9 cellular contexts compared by ENCODE assay signal in the genomic region with DNA sequence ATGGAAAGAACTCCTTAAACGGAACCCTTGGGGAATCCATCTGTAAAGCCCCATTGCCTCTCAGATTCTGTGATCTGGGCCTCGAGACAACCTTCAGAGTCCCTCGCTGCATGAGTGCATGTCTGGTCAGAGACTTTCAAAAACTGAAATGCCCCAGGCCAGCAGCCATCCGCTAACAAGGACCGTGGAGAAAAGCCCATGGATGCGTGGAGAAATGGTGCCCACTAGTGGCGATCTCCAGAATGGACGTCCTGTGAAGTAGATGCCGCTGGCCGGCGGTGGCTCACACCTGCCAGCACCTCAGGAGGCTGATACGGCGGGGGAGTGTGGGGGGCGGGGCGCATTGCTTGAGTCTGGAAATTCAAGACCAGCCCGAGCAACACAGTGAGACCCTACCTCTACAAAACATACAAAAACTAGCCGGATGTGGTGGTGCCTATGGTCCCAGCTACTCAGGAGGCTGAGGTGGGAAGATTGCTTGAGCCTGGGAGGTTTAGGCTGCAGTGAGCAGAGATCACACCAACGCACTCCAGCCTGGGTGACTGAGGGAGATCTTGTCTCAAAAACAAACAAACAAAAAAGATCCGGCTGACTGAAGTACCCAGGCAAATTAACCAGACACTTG. TPM values are rescaled to one million over a fixed set of nuclear protein-coding genes. Genes with fewer than 3 reads are reported as not detected.
DNase-seq lines count a peak whose midpoint lies in the region; ATAC-seq and TF ChIP-seq lines count a peak whose summit lies in the region.
"Had no signal": no experiment of that assay in that cellular context is flagged by ENCODE, and none has a peak within 500 bp of the region (broad histone marks: within the 10 kb centered on the region; RNA-seq: fewer than 3 reads in every experiment).

No MANE protein-coding gene starts in this region.

- intact Hi-C loops in right cardiac atrium (cut with DNase I), result loop anchor here in 3 of 4 donors (1.0 to 5.0 kb wide), 3 partner anchors 276 to 410 kb away; no protein-coding TSS in a partner anchor
- intact Hi-C loops in sciatic nerve (cut with DNase I), result no loop called here

- ATAC-seq in HG02588 (IDR thresholded peaks at IDR 0.05; ENCODE audit: unreplicated experiment), result peak; percentile 64
- ATAC-seq in right cardiac atrium, result peak; percentile 85 to 88
- peak; percentile 94 for ATAC-seq in sciatic nerve
- no peak for ATAC-seq in GM18870 (IDR thresholded peaks at IDR 0.05; ENCODE audit: unreplicated experiment)

- no peak overlapping the region for H3K4me3 ChIP-seq in right cardiac atrium (ENCODE audit: low read length)

- H3K9me3 ChIP-seq in right cardiac atrium (ENCODE audit: control insufficient read depth, low read length), result no peaks in the 10 kb centered on the region

- H3K4me1 ChIP-seq in right cardiac atrium (ENCODE audit: control insufficient read depth, insufficient read depth, low read length), result no peaks in the 10 kb centered on the region

- no peaks in the 10 kb centered on the region for H3K27me3 ChIP-seq in right cardiac atrium (ENCODE audit: control insufficient read depth, insufficient read depth)

- DNase-seq in GM10248 (ENCODE audit: extremely low spot score) (peak; percentile 86), NCI-H1417 treated with DMSO at 0.1 percent for 48 hours (lab: John Stamatoyannopoulos, UW) (peak; percentile 22), T-helper 2 cell (peak; percentile 63 to 79 (median 74)), amniotic epithelial cell (ENCODE audit: low read depth) (peak; percentile 65), right cardiac atrium (peak; percentile 80 to 93 (median 90)), sciatic nerve (ENCODE audit: low spot score) (peak; percentile 92)

- POLR2A ChIA-PET in GM10248 (lab: Yijun Ruan, JAX), result no interaction called here

- WGBS in right cardiac atrium, result 5% methylated on average over 19 of the region's 19 CpGs

- CTCF ChIA-PET in GM10248 (lab: Yijun Ruan, JAX), result interaction anchor here (0.6 to 2.0 kb wide), 8 partner anchors 10 to 410 kb away, joined by 3 to 9 read pairs (median 4); no protein-coding TSS in a partner anchor

- H3K27ac ChIP-seq in right cardiac atrium (ENCODE audit: low read length), result no peak overlapping the region

- TF ChIP-seq CTCF in GM10248 (IDR thresholded peaks at IDR 0.05; ENCODE audit: control extremely low read depth, extremely low read depth, low read depth, missing control alignments), result peak; percentile 95

RNA-seq across cellular contexts. Expression of a gene that starts 7.9 kb away (rescaled TPM):
- total RNA-seq in right cardiac atrium (10 to 100 TPM; 35.6 to 52.7 (median 41.5) TPM), sciatic nerve (73.6 TPM)
- polyA plus RNA-seq in right cardiac atrium, result 39.0 TPM

RNA-seq across cellular contexts. Expression of a gene that starts 47.8 kb away (rescaled TPM):
- total RNA-seq in right cardiac atrium, result not detected
- polyA plus RNA-seq in right cardiac atrium, result not detected
- not detected for total RNA-seq in sciatic nerve
- total RNA-seq: urinary bladder had no signal
- polyA plus RNA-seq: urinary bladder had no signal

RNA-seq across cellular contexts. Expression of a gene that starts 54.6 kb away (rescaled TPM):
- 10 to 100 TPM; 25.3 to 28.2 (median 26.5) TPM for total RNA-seq in right cardiac atrium
- polyA plus RNA-seq in right cardiac atrium, result 36.3 TPM
- total RNA-seq in sciatic nerve, result 60.4 TPM

Comparison
In these comparisons a context has a peak if more than half of its experiments do, and no peak if none do; other contexts are left out.
1. DNase-seq: peak in every context shown above with its lines; median percentile 92 in sciatic nerve; 90 in right cardiac atrium; 86 in GM10248; 74 in T-helper 2 cell; 65 in amniotic epithelial cell; 22 in NCI-H1417 treated with DMSO at 0.1 percent for 48 hours.